ENCODE assay signal across 10 cellular contexts in the genomic region with DNA sequence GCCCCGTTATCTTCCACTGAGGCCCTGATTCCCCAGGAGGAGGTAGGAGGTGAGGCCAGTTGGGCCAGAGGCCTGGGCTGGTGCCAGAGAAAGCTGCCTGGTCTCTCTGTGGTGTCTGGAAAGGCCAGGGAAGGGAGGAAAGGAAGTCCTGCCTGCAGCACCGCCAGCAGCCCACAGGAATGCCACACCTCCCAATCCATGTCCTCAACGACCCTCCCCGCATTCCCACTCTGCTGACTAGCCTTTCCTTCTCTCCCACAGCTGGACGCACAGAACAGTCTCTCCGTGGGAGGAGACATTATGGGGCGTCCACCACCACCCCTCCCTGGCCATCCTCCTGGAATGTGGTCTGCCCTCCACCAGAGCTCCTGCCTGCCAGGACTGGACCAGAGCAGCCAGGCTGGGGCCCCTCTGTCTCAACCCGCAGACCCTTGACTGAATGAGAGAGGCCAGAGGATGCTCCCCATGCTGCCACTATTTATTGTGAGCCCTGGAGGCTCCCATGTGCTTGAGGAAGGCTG. TPM values are rescaled to one million over a fixed set of nuclear protein-coding genes. Genes with fewer than 3 reads are reported as not detected.
A peak's percentile ranks its signal among the peaks of the same experiment; 100 is the strongest.
DNase-seq lines count a peak whose midpoint lies in the region; ATAC-seq and FAIRE-seq lines count a peak whose summit lies in the region.
"Had no signal": no experiment of that assay in that cellular context is flagged by ENCODE, and none has a peak within 500 bp of the region (broad histone marks: within the 10 kb centered on the region; RNA-seq: fewer than 3 reads in every experiment).

No MANE protein-coding gene starts in this region.

- WGBS in small intestine, 3 donors, result 50 to 69% (median 65%) methylated on average over 8 of the region's 8 CpGs

- FAIRE-seq in small intestine (lab: Jason Lieb, UNC), result no peak

- peak overlapping the region; percentile 41 to 82 for H3K27ac ChIP-seq in small intestine (ENCODE audit: low read depth in 1 of 2, low read length in 1 of 2)

- ATAC-seq in GM18867 (IDR thresholded peaks at IDR 0.05; ENCODE audit: unreplicated experiment), result no peak

- H3K4me3 ChIP-seq in small intestine (ENCODE audit: low read depth in 1 of 2, low read length in 2 of 2), result no peak overlapping the region

- peaks cover 2 to 7% of the 10 kb centered on the region in 2 donors for H3K36me3 ChIP-seq in small intestine (ENCODE audit: control insufficient read depth in 2 of 2, insufficient read depth in 2 of 2, low read length in 2 of 2)

- H3K27me3 ChIP-seq in small intestine (ENCODE audit: control insufficient read depth in 2 of 2, insufficient read depth in 2 of 2, low read length in 2 of 2), result no peaks in the 10 kb centered on the region

- H3K9me3 ChIP-seq in small intestine (ENCODE audit: control insufficient read depth, low read depth), result no peaks in the 10 kb centered on the region

- DNase-seq in GM04503 (ENCODE audit: low read depth) (peak; percentile 31), cerebellum (ENCODE audit: low spot score) (peak; percentile 76), kidney tubule cell (ENCODE audit: low spot score) (peak; percentile 79), small intestine (no peak), GDM1 (lab: John Stamatoyannopoulos, UW) (no peak), NAMALWA (ENCODE audit: low spot score) (no peak)
- DNase-seq in stimulated activated naive CD4-positive, alpha-beta T cell (lab: John Stamatoyannopoulos, UW), result no peak
- DNase-seq: activated CD4-positive, CD25-positive, alpha-beta regulatory T cell treated with anti-CD3 and anti-CD28 coated beads, Interleukin-2, amount 50 U/mL, for 72 hours; NCI-H748 treated with DMSO at 0.1 percent for 48 hours had no signal

- H3K4me1 ChIP-seq in small intestine (ENCODE audit: control insufficient read depth in 2 of 2, insufficient read depth in 1 of 2, low read depth in 1 of 2, low read length in 1 of 2), result peaks cover 18% of the 10 kb centered on the region in 2 donors

RNA-seq across cellular contexts. Expression of gene CSF1, which starts 18.0 kb away (rescaled TPM):
- 4.3 TPM for total RNA-seq in cerebellum
- 10 to 100 TPM in 1 of 3 donors, 1 to 10 TPM in 1, under 1 TPM in 1; 0.89 to 15.5 (median 1.1) TPM for polyA plus RNA-seq in small intestine

RNA-seq across cellular contexts. Expression of gene AHCYL1, which starts 55.9 kb away (rescaled TPM):
- total RNA-seq in cerebellum, result 39.6 TPM
- 100 to 1,000 TPM in 2 of 3 donors, 10 to 100 TPM in 1; 67.6 to 159 (median 111) TPM for polyA plus RNA-seq in small intestine

Comparison
In these comparisons a context has a peak if more than half of its experiments do, and no peak if none do; other contexts are left out.
1. DNase-seq: peak in GM04503 (single experiment), cerebellum (single experiment) and kidney tubule cell (single experiment); none in small intestine (single experiment), stimulated activated naive CD4-positive, alpha-beta T cell (0 of 6), GDM1 (single experiment) and NAMALWA (single experiment).